In the genomic region with DNA sequence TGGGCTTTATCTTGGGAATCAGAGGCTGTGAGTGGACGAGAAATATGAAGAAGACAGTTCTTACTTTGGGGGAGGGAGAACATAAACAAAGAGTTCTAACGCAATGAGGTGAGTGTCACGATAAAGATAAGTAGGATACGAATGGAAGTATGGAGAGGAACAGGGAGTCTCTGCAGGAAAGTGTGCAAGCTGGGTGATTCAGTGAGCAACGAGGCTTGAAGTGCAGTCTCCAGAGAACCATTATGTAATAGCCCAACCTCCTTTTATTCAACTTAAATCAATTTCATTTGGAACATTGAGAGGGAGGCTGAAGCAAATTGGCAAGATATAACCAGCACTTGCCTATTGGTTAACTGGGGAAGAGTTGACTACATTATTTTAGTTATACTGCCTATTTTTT, we compare ENCODE assay signal across 28 cellular contexts.
"Had no signal": no experiment of that assay in that cellular context is flagged by ENCODE, and none has a peak within 500 bp of the region (broad histone marks: within the 10 kb centered on the region; RNA-seq: fewer than 3 reads in every experiment).

No MANE protein-coding gene starts in this region.

- H3K4me1 ChIP-seq: ascending aorta had no signal

- H3K27ac Mint-ChIP-seq: activated CD4-positive, alpha-beta memory T cell treated with anti-CD3 and anti-CD28 coated beads, Interleukin-2, amount 10 ng/mL, durations not matched to agents 7 days and 5 days; activated CD4-positive, alpha-beta T cell treated with anti-CD3 and anti-CD28 coated beads, Interleukin-2, amount 10 ng/mL, durations not matched to agents 7 days and 5 days; activated naive CD4-positive, alpha-beta T cell treated with anti-CD3 and anti-CD28 coated beads, Interleukin-2, amount 10 ng/mL, durations not matched to agents 7 days and 5 days; activated naive CD4-positive, alpha-beta T cell treated with anti-CD3 and anti-CD28 coated beads, Interleukin-2, amount 50 U/mL, for 72 hours; activated naive CD8-positive, alpha-beta T cell treated with anti-CD3 and anti-CD28 coated beads, Interleukin-2, amount 10 ng/mL, durations not matched to agents 7 days and 5 days; activated T-cell treated with anti-CD3 and anti-CD28 coated beads, Interleukin-2, amount 50 U/mL, for 24 hours; activated T-cell treated with anti-CD3 and anti-CD28 coated beads, Interleukin-2, amount 50 U/mL, for 72 hours; dendritic cell treated with granulocyte-macrophage colony-stimulating factor and Interleukin-4, amounts not matched to agents 40 ng/mL and 50 ng/mL, for 4 days; endodermal cell had no signal

- H3K4me1 Mint-ChIP-seq: activated CD4-positive, alpha-beta memory T cell treated with anti-CD3 and anti-CD28 coated beads, Interleukin-2, amount 10 ng/mL, durations not matched to agents 7 days and 5 days; activated CD4-positive, alpha-beta T cell treated with anti-CD3 and anti-CD28 coated beads, Interleukin-2, amount 10 ng/mL, durations not matched to agents 7 days and 5 days; activated naive CD4-positive, alpha-beta T cell treated with anti-CD3 and anti-CD28 coated beads, Interleukin-2, amount 10 ng/mL, durations not matched to agents 7 days and 5 days; activated naive CD8-positive, alpha-beta T cell treated with anti-CD3 and anti-CD28 coated beads, Interleukin-2, amount 10 ng/mL, durations not matched to agents 7 days and 5 days; central memory CD8-positive, alpha-beta T cell; endodermal cell had no signal

- H3K27me3 Mint-ChIP-seq: activated CD4-positive, alpha-beta memory T cell treated with anti-CD3 and anti-CD28 coated beads, Interleukin-2, amount 10 ng/mL, durations not matched to agents 7 days and 5 days; activated CD4-positive, alpha-beta T cell treated with anti-CD3 and anti-CD28 coated beads, Interleukin-2, amount 10 ng/mL, durations not matched to agents 7 days and 5 days; activated naive CD4-positive, alpha-beta T cell treated with anti-CD3 and anti-CD28 coated beads, Interleukin-2, amount 10 ng/mL, durations not matched to agents 7 days and 5 days; activated naive CD8-positive, alpha-beta T cell treated with anti-CD3 and anti-CD28 coated beads, Interleukin-2, amount 10 ng/mL, durations not matched to agents 7 days and 5 days; activated T-cell treated with anti-CD3 and anti-CD28 coated beads, Interleukin-2, amount 50 U/mL, for 24 hours; brain; central memory CD8-positive, alpha-beta T cell; dendritic cell treated with granulocyte-macrophage colony-stimulating factor and Interleukin-4, amounts not matched to agents 40 ng/mL and 50 ng/mL, for 4 days had no signal

- H3K36me3 Mint-ChIP-seq: activated naive CD4-positive, alpha-beta T cell treated with anti-CD3 and anti-CD28 coated beads, Interleukin-2, amount 10 ng/mL, durations not matched to agents 7 days and 5 days; activated naive CD4-positive, alpha-beta T cell treated with anti-CD3 and anti-CD28 coated beads, Interleukin-2, amount 50 U/mL, for 72 hours; activated naive CD8-positive, alpha-beta T cell treated with anti-CD3 and anti-CD28 coated beads, Interleukin-2, amount 10 ng/mL, durations not matched to agents 7 days and 5 days; brain had no signal

- H3K27me3 ChIP-seq: ascending aorta, dorsolateral prefrontal cortex had no signal

- H3K4me3 ChIP-seq: ascending aorta, coronary artery, dorsolateral prefrontal cortex had no signal

- ATAC-seq: activated naive CD4-positive, alpha-beta T cell treated with anti-CD3 and anti-CD28 coated beads, Interleukin-2, amount 50 U/mL, for 72 hours; activated T-cell treated with anti-CD3 and anti-CD28 coated beads, Interleukin-2, amount 50 U/mL, for 72 hours; esophagus mucosa had no signal

- DNase-seq: activated CD4-positive, alpha-beta memory T cell treated with anti-CD3 and anti-CD28 coated beads, Interleukin-2, amount 10 ng/mL, durations not matched to agents 7 days and 5 days; activated CD4-positive, alpha-beta T cell treated with anti-CD3 and anti-CD28 coated beads for 4 hours; activated CD4-positive, alpha-beta T cell treated with anti-CD3 and anti-CD28 coated beads, Interleukin-2, amount 10 ng/mL, durations not matched to agents 7 days and 5 days; activated CD4-positive, alpha-beta T cell treated with anti-CD3 and anti-CD28 coated beads, Interleukin-2, amount 50 U/mL, for 4 hours; activated CD4-positive, CD25-positive, alpha-beta regulatory T cell; activated CD4-positive, CD25-positive, alpha-beta regulatory T cell treated with anti-CD3 and anti-CD28 coated beads, Interleukin-2, amount 50 U/mL, for 72 hours; activated CD8-positive, alpha-beta memory T cell treated with anti-CD3 and anti-CD28 coated beads, Interleukin-2, amount 50 U/mL, for 48 hours; activated gamma-delta T cell; activated naive CD4-positive, alpha-beta T cell; activated naive CD4-positive, alpha-beta T cell treated with anti-CD3 and anti-CD28 coated beads, Interleukin-2, amount 10 ng/mL, durations not matched to agents 7 days and 5 days; activated naive CD8-positive, alpha-beta T cell treated with anti-CD3 and anti-CD28 coated beads, Interleukin-2, amount 10 ng/mL, durations not matched to agents 7 days and 5 days; activated T-cell treated with anti-CD3 and anti-CD28 coated beads for 4 hours; activated T-cell treated with anti-CD3 and anti-CD28 coated beads, Interleukin-2, amount 50 U/mL, for 24 hours; activated T-cell treated with anti-CD3 and anti-CD28 coated beads, Interleukin-2, amount 50 U/mL, for 72 hours; dorsolateral prefrontal cortex; effector memory CD4-positive, alpha-beta T cell; endodermal cell; foreskin fibroblast; T-helper 2 cell had no signal

- H3K9me3 Mint-ChIP-seq: activated CD4-positive, alpha-beta memory T cell treated with anti-CD3 and anti-CD28 coated beads, Interleukin-2, amount 10 ng/mL, durations not matched to agents 7 days and 5 days; activated CD4-positive, alpha-beta T cell treated with anti-CD3 and anti-CD28 coated beads, Interleukin-2, amount 10 ng/mL, durations not matched to agents 7 days and 5 days; activated naive CD8-positive, alpha-beta T cell treated with anti-CD3 and anti-CD28 coated beads, Interleukin-2, amount 10 ng/mL, durations not matched to agents 7 days and 5 days; activated T-cell treated with anti-CD3 and anti-CD28 coated beads, Interleukin-2, amount 50 U/mL, for 72 hours had no signal

- H3K4me3 Mint-ChIP-seq: activated CD4-positive, alpha-beta memory T cell treated with anti-CD3 and anti-CD28 coated beads, Interleukin-2, amount 10 ng/mL, durations not matched to agents 7 days and 5 days; activated CD4-positive, alpha-beta T cell treated with anti-CD3 and anti-CD28 coated beads, Interleukin-2, amount 10 ng/mL, durations not matched to agents 7 days and 5 days; activated naive CD4-positive, alpha-beta T cell treated with anti-CD3 and anti-CD28 coated beads, Interleukin-2, amount 10 ng/mL, durations not matched to agents 7 days and 5 days; activated naive CD8-positive, alpha-beta T cell treated with anti-CD3 and anti-CD28 coated beads, Interleukin-2, amount 10 ng/mL, durations not matched to agents 7 days and 5 days; activated T-cell treated with anti-CD3 and anti-CD28 coated beads, Interleukin-2, amount 50 U/mL, for 24 hours; activated T-cell treated with anti-CD3 and anti-CD28 coated beads, Interleukin-2, amount 50 U/mL, for 72 hours; brain; central memory CD8-positive, alpha-beta T cell; dendritic cell treated with granulocyte-macrophage colony-stimulating factor and Interleukin-4, amounts not matched to agents 40 ng/mL and 50 ng/mL, for 4 days; endodermal cell had no signal

- H3K36me3 ChIP-seq: ascending aorta had no signal

- H3K9me3 ChIP-seq: ascending aorta had no signal

- H3K27ac ChIP-seq: ascending aorta, coronary artery, dorsolateral prefrontal cortex had no signal

- FAIRE-seq: bronchial epithelial cell, frontal cortex had no signal
